Comparison of ENCODE assay signal across 1 cellular context in the genomic region with DNA sequence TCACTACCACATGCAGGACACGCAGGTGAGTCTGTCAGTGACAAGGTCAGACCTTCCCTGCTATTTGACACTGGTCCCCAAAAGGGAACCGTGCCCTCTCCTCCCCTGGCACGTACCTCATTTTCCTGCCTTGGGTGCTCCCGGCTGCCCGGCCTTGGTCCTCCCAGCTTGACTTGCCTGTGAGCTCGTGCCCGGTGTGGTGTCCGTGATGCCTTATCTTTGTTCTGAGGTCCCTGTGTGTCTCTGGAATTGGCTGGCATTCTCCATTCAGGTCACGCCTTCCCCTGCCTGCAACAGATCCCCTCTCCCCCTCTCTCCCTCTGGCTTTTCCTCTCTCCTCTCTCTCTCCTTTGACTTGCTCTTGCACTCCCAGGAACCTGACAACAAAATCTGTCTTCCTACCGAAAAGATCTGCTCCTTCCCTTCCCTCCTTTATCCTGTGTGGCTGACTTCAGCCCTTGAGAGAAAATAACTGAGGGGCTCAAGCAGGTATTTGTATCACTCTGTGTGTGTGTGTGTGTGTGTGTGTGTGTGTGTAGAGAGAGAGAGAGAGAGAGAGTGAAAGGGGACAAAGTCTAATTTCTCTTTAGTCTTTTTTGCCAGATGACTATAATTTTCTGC.
TF ChIP-seq lines count a peak whose summit lies in the region.

A gene with protein sequence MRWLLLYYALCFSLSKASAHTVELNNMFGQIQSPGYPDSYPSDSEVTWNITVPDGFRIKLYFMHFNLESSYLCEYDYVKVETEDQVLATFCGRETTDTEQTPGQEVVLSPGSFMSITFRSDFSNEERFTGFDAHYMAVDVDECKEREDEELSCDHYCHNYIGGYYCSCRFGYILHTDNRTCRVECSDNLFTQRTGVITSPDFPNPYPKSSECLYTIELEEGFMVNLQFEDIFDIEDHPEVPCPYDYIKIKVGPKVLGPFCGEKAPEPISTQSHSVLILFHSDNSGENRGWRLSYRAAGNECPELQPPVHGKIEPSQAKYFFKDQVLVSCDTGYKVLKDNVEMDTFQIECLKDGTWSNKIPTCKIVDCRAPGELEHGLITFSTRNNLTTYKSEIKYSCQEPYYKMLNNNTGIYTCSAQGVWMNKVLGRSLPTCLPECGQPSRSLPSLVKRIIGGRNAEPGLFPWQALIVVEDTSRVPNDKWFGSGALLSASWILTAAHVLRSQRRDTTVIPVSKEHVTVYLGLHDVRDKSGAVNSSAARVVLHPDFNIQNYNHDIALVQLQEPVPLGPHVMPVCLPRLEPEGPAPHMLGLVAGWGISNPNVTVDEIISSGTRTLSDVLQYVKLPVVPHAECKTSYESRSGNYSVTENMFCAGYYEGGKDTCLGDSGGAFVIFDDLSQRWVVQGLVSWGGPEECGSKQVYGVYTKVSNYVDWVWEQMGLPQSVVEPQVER (minus strand): TSS at position 226 of the 621 bp plus-strand sequence. CDS start 105 bp downstream, at position 121.

TF ChIP-seq in HepG2, 621 proteins besides CTCF, POLR2A, EP300 and RAD21 (continued from another document and continues in another):
- TF ChIP-seq ZNF12 (CRISPR knock-in tag; IDR thresholded peaks at IDR 0.05) = no peak
- TF ChIP-seq, protein P1, sequence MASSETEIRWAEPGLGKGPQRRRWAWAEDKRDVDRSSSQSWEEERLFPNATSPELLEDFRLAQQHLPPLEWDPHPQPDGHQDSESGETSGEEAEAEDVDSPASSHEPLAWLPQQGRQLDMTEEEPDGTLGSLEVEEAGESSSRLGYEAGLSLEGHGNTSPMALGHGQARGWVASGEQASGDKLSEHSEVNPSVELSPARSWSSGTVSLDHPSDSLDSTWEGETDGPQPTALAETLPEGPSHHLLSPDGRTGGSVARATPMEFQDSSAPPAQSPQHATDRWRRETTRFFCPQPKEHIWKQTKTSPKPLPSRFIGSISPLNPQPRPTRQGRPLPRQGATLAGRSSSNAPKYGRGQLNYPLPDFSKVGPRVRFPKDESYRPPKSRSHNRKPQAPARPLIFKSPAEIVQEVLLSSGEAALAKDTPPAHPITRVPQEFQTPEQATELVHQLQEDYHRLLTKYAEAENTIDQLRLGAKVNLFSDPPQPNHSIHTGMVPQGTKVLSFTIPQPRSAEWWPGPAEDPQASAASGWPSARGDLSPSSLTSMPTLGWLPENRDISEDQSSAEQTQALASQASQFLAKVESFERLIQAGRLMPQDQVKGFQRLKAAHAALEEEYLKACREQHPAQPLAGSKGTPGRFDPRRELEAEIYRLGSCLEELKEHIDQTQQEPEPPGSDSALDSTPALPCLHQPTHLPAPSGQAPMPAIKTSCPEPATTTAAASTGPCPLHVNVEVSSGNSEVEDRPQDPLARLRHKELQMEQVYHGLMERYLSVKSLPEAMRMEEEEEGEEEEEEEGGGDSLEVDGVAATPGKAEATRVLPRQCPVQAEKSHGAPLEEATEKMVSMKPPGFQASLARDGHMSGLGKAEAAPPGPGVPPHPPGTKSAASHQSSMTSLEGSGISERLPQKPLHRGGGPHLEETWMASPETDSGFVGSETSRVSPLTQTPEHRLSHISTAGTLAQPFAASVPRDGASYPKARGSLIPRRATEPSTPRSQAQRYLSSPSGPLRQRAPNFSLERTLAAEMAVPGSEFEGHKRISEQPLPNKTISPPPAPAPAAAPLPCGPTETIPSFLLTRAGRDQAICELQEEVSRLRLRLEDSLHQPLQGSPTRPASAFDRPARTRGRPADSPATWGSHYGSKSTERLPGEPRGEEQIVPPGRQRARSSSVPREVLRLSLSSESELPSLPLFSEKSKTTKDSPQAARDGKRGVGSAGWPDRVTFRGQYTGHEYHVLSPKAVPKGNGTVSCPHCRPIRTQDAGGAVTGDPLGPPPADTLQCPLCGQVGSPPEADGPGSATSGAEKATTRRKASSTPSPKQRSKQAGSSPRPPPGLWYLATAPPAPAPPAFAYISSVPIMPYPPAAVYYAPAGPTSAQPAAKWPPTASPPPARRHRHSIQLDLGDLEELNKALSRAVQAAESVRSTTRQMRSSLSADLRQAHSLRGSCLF (CRISPR knock-in tag; IDR thresholded peaks at IDR 0.05; ENCODE audit: borderline replicate concordance) = no peak
- TF ChIP-seq PTBP1 (IDR thresholded peaks at IDR 0.05; ENCODE audit: low read depth, low read length, poor library complexity, severe bottlenecking) = no peak
- peak; percentile 64 for TF ChIP-seq HNF4G (IDR thresholded peaks at IDR 0.05; ENCODE audit: borderline replicate concordance, low read depth, low read length)
- no peak for TF ChIP-seq HNF4G (CRISPR knock-in tag; IDR thresholded peaks at IDR 0.05; ENCODE audit: borderline replicate concordance, low read depth)
- TF ChIP-seq MTA1 (CRISPR knock-in tag; IDR thresholded peaks at IDR 0.05; ENCODE audit: borderline replicate concordance) = peak; percentile 68; the same call in 1 of the 2 replicates
- TF ChIP-seq ZSCAN30 (CRISPR knock-in tag; IDR thresholded peaks at IDR 0.05) = no peak
- TF ChIP-seq, protein P2, sequence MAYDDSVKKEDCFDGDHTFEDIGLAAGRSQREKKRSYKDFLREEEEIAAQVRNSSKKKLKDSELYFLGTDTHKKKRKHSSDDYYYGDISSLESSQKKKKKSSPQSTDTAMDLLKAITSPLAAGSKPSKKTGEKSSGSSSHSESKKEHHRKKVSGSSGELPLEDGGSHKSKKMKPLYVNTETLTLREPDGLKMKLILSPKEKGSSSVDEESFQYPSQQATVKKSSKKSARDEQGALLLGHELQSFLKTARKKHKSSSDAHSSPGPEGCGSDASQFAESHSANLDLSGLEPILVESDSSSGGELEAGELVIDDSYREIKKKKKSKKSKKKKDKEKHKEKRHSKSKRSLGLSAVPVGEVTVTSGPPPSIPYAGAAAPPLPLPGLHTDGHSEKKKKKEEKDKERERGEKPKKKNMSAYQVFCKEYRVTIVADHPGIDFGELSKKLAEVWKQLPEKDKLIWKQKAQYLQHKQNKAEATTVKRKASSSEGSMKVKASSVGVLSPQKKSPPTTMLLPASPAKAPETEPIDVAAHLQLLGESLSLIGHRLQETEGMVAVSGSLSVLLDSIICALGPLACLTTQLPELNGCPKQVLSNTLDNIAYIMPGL (CRISPR knock-in tag; IDR thresholded peaks at IDR 0.05; ENCODE audit: borderline replicate concordance in 1 of 2, low read depth in 1 of 2) = peak in 1 of 2 experiments; percentile 50; a peak in 1 of 4 replicates
- no peak for TF ChIP-seq MTA3 (CRISPR knock-in tag; IDR thresholded peaks at IDR 0.05)
- no peak for TF ChIP-seq ZNF446 (CRISPR knock-in tag; IDR thresholded peaks at IDR 0.05)
- TF ChIP-seq FOXA1 (IDR thresholded peaks at IDR 0.05) = no peak
- no peak for TF ChIP-seq FOXA1 (CRISPR knock-in tag; IDR thresholded peaks at IDR 0.05)
- TF ChIP-seq ATF7-NPFF (CRISPR knock-in tag; IDR thresholded peaks at IDR 0.05; ENCODE audit: low read depth) = no peak
- no peak for TF ChIP-seq TBP (CRISPR knock-in tag; IDR thresholded peaks at IDR 0.05)
- TF ChIP-seq, protein P3, sequence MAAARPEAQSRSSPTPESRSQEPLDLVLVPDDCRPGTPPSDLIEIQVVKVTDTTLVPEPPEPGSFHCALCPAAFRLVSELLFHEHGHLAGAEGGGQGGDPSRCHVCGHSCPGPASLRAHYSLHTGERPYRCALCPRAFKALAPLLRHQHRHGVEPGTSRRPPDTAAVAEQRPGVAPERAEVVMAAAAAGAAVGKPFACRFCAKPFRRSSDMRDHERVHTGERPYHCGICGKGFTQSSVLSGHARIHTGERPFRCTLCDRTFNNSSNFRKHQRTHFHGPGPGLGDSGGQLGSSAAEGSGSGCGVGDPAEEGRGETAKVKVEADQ (CRISPR knock-in tag; IDR thresholded peaks at IDR 0.05; ENCODE audit: borderline replicate concordance) = no peak
- TF ChIP-seq, protein P4, sequence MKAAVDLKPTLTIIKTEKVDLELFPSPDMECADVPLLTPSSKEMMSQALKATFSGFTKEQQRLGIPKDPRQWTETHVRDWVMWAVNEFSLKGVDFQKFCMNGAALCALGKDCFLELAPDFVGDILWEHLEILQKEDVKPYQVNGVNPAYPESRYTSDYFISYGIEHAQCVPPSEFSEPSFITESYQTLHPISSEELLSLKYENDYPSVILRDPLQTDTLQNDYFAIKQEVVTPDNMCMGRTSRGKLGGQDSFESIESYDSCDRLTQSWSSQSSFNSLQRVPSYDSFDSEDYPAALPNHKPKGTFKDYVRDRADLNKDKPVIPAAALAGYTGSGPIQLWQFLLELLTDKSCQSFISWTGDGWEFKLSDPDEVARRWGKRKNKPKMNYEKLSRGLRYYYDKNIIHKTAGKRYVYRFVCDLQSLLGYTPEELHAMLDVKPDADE (CRISPR knock-in tag; IDR thresholded peaks at IDR 0.05) = no peak
- no peak for TF ChIP-seq ZNF615 (CRISPR knock-in tag; IDR thresholded peaks at IDR 0.05; ENCODE audit: borderline replicate concordance)
- no peak for TF ChIP-seq ZNF891 (CRISPR knock-in tag; IDR thresholded peaks at IDR 0.05)
- no peak for TF ChIP-seq MIER2 (CRISPR knock-in tag; IDR thresholded peaks at IDR 0.05)
- TF ChIP-seq, protein P5, sequence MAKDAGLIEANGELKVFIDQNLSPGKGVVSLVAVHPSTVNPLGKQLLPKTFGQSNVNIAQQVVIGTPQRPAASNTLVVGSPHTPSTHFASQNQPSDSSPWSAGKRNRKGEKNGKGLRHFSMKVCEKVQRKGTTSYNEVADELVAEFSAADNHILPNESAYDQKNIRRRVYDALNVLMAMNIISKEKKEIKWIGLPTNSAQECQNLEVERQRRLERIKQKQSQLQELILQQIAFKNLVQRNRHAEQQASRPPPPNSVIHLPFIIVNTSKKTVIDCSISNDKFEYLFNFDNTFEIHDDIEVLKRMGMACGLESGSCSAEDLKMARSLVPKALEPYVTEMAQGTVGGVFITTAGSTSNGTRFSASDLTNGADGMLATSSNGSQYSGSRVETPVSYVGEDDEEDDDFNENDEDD (CRISPR knock-in tag; IDR thresholded peaks at IDR 0.05; ENCODE audit: borderline replicate concordance) = no peak
- TF ChIP-seq KDM5B (CRISPR knock-in tag; IDR thresholded peaks at IDR 0.05; ENCODE audit: borderline replicate concordance) = peak; percentile 69; the same call in 1 of the 2 replicates
- TF ChIP-seq, protein P6, sequence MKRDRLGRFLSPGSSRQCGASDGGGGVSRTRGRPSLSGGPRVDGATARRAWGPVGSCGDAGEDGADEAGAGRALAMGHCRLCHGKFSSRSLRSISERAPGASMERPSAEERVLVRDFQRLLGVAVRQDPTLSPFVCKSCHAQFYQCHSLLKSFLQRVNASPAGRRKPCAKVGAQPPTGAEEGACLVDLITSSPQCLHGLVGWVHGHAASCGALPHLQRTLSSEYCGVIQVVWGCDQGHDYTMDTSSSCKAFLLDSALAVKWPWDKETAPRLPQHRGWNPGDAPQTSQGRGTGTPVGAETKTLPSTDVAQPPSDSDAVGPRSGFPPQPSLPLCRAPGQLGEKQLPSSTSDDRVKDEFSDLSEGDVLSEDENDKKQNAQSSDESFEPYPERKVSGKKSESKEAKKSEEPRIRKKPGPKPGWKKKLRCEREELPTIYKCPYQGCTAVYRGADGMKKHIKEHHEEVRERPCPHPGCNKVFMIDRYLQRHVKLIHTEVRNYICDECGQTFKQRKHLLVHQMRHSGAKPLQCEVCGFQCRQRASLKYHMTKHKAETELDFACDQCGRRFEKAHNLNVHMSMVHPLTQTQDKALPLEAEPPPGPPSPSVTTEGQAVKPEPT (CRISPR knock-in tag; IDR thresholded peaks at IDR 0.05; ENCODE audit: low read depth) = no peak
- no peak for TF ChIP-seq ZKSCAN1 (IDR thresholded peaks at IDR 0.05; ENCODE audit: low read length)
- TF ChIP-seq TGIF2 (CRISPR knock-in tag; IDR thresholded peaks at IDR 0.05) = 0 out of 2 replicates have a peak, but pooled peaks have one; percentile 21
- no peak for TF ChIP-seq EED (CRISPR knock-in tag; IDR thresholded peaks at IDR 0.05)
- TF ChIP-seq, protein P7, sequence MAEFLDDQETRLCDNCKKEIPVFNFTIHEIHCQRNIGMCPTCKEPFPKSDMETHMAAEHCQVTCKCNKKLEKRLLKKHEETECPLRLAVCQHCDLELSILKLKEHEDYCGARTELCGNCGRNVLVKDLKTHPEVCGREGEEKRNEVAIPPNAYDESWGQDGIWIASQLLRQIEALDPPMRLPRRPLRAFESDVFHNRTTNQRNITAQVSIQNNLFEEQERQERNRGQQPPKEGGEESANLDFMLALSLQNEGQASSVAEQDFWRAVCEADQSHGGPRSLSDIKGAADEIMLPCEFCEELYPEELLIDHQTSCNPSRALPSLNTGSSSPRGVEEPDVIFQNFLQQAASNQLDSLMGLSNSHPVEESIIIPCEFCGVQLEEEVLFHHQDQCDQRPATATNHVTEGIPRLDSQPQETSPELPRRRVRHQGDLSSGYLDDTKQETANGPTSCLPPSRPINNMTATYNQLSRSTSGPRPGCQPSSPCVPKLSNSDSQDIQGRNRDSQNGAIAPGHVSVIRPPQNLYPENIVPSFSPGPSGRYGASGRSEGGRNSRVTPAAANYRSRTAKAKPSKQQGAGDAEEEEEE (CRISPR knock-in tag; IDR thresholded peaks at IDR 0.05; ENCODE audit: borderline replicate concordance) = no peak
- TF ChIP-seq ZNF317 (CRISPR knock-in tag; IDR thresholded peaks at IDR 0.05) = 0 out of 2 replicates have a peak, but pooled peaks have one; percentile 22
- TF ChIP-seq ZSCAN31 (CRISPR knock-in tag; IDR thresholded peaks at IDR 0.05; ENCODE audit: low read depth) = 0 out of 2 replicates have a peak, but pooled peaks have one; percentile 24
- no peak for TF ChIP-seq SIX4 (CRISPR knock-in tag; IDR thresholded peaks at IDR 0.05)
- no peak for TF ChIP-seq GPN1 (CRISPR knock-in tag; IDR thresholded peaks at IDR 0.05; ENCODE audit: borderline replicate concordance)
- no peak for TF ChIP-seq ZNF367 (CRISPR knock-in tag; IDR thresholded peaks at IDR 0.05; ENCODE audit: borderline replicate concordance)
- TF ChIP-seq, protein P8, sequence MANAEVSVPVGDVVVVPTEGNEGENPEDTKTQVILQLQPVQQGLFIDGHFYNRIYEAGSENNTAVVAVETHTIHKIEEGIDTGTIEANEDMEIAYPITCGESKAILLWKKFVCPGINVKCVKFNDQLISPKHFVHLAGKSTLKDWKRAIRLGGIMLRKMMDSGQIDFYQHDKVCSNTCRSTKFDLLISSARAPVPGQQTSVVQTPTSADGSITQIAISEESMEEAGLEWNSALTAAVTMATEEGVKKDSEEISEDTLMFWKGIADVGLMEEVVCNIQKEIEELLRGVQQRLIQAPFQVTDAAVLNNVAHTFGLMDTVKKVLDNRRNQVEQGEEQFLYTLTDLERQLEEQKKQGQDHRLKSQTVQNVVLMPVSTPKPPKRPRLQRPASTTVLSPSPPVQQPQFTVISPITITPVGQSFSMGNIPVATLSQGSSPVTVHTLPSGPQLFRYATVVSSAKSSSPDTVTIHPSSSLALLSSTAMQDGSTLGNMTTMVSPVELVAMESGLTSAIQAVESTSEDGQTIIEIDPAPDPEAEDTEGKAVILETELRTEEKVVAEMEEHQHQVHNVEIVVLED (CRISPR knock-in tag; IDR thresholded peaks at IDR 0.05; ENCODE audit: borderline replicate concordance) = no peak
- no peak for TF ChIP-seq ZMYM2 (CRISPR knock-in tag; IDR thresholded peaks at IDR 0.05)
- TF ChIP-seq, protein P9, sequence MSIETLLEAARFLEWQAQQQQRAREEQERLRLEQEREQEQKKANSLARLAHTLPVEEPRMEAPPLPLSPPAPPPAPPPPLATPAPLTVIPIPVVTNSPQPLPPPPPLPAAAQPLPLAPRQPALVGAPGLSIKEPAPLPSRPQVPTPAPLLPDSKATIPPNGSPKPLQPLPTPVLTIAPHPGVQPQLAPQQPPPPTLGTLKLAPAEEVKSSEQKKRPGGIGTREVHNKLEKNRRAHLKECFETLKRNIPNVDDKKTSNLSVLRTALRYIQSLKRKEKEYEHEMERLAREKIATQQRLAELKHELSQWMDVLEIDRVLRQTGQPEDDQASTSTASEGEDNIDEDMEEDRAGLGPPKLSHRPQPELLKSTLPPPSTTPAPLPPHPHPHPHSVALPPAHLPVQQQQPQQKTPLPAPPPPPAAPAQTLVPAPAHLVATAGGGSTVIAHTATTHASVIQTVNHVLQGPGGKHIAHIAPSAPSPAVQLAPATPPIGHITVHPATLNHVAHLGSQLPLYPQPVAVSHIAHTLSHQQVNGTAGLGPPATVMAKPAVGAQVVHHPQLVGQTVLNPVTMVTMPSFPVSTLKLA (IDR thresholded peaks at IDR 0.05) = no peak
